ENCODE assay signal across 14 cellular contexts in the genomic region with DNA sequence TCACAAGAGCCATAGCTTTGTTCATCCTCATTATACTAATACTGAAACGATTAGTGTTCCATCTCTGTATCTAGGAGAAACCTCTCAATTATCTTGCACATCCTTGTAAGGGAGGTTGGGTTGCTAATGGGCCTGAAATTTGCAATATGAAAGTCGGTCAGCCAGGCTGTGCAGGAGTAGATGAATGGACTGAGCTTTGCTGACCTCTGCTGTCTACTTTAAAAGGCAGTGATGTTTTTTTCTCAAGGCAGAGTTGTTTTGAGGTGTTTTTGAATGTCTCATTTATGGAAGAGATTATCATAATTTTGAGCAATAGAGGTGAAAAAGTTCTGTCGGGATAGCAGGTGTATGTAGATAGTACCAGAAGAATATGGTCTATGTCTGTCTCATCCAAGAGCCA. TPM values are rescaled to one million over a fixed set of nuclear protein-coding genes. Genes with fewer than 3 reads are reported as not detected.
A peak's percentile ranks its signal among the peaks of the same experiment; 100 is the strongest.
DNase-seq lines count a peak whose midpoint lies in the region; ATAC-seq and TF ChIP-seq lines count a peak whose summit lies in the region.
"Had no signal": no experiment of that assay in that cellular context is flagged by ENCODE, and none has a peak within 500 bp of the region (broad histone marks: within the 10 kb centered on the region; RNA-seq: fewer than 3 reads in every experiment).

No MANE protein-coding gene starts in this region.

- H3K27ac Mint-ChIP-seq in type B pancreatic cell (no peak overlapping the region), Caco-2 (ENCODE audit: unreplicated experiment) (no peak overlapping the region)
- H3K27ac Mint-ChIP-seq: activated B cell treated with CpG ODN at 0.5 μM for 24 hours had no signal

- H3K27me3 ChIP-seq in hepatocyte, result peaks cover 10% of the 10 kb centered on the region
- no peaks in the 10 kb centered on the region for H3K27me3 ChIP-seq in gastrocnemius medialis
- H3K27me3 ChIP-seq in Caco-2 (replicated peaks; ENCODE audit: control insufficient read depth, insufficient read depth, low read length), result no peaks in the 10 kb centered on the region
- H3K27me3 ChIP-seq: SJSA1 had no signal

- H3K27ac ChIP-seq in hepatocyte (no peak overlapping the region), gastrocnemius medialis (no peak overlapping the region)
- H3K27ac ChIP-seq: heart right ventricle, SJSA1 had no signal

- H3K27me3 Mint-ChIP-seq in type B pancreatic cell (peaks cover 57% of the 10 kb centered on the region), Caco-2 (ENCODE audit: insufficient read depth, unreplicated experiment) (peaks cover 7% of the 10 kb centered on the region)
- H3K27me3 Mint-ChIP-seq: activated B cell treated with CpG ODN at 0.5 μM for 24 hours had no signal

- no peaks in the 10 kb centered on the region for H3K4me1 ChIP-seq in hepatocyte (ENCODE audit: insufficient read depth)
- no peaks in the 10 kb centered on the region for H3K4me1 ChIP-seq in gastrocnemius medialis
- H3K4me1 ChIP-seq in Caco-2, result no peaks in the 10 kb centered on the region
- H3K4me1 ChIP-seq: heart right ventricle, SJSA1 had no signal

- no peaks in the 10 kb centered on the region for H3K9me2 ChIP-seq in hepatocyte (replicated peaks; ENCODE audit: insufficient read depth)

- CTCF ChIA-PET in Caco-2 (lab: Charles Lee), result no interaction called here

- H3K4me3 ChIP-seq in hepatocyte (no peak overlapping the region), gastrocnemius medialis (no peak overlapping the region), Caco-2 (ENCODE audit: low read depth, low read length) (no peak overlapping the region)
- H3K4me3 ChIP-seq: heart right ventricle, SJSA1 had no signal

- H2AFZ ChIP-seq in hepatocyte, result no peak overlapping the region

- H3K9me3 Mint-ChIP-seq in type B pancreatic cell (no peaks in the 10 kb centered on the region), Caco-2 (ENCODE audit: unreplicated experiment) (no peaks in the 10 kb centered on the region)
- H3K9me3 Mint-ChIP-seq: activated B cell treated with CpG ODN at 0.5 μM for 24 hours had no signal

- H4K20me1 ChIP-seq in hepatocyte (ENCODE audit: insufficient read depth, poor library complexity, severe bottlenecking), result no peaks in the 10 kb centered on the region

- no peak overlapping the region for H3K4me2 ChIP-seq in hepatocyte

- no peaks in the 10 kb centered on the region for H3K79me2 ChIP-seq in hepatocyte

- ATAC-seq in gastrocnemius medialis, result no peak
- ATAC-seq: heart right ventricle had no signal

- no TSS peak for BruUV-seq in Caco-2 (replicated peaks; lab: Mats Ljungman, UMichigan)

- POLR2A ChIA-PET in Caco-2 (lab: Charles Lee), result no interaction called here

- TF ChIP-seq CTCF in hepatocyte (IDR thresholded peaks at IDR 0.05; ENCODE audit: poor library complexity) (peak; percentile 27), type B pancreatic cell (conservative IDR thresholded peaks at IDR 0.05) (peak; percentile 66), gastrocnemius medialis (IDR thresholded peaks at IDR 0.05 in 4 of 5, conservative IDR thresholded peaks at IDR 0.05 in 1 of 5) (no peak), Caco-2 (IDR thresholded peaks at IDR 0.05; ENCODE audit: insufficient read depth in 1 of 2, low read depth in 1 of 2, low read length in 1 of 2, severe bottlenecking in 1 of 2, unreplicated experiment in 1 of 2) (no peak)

- H3K4me3 Mint-ChIP-seq in type B pancreatic cell (no peak overlapping the region), Caco-2 (ENCODE audit: unreplicated experiment) (no peak overlapping the region)
- H3K4me3 Mint-ChIP-seq: activated B cell treated with CpG ODN at 0.5 μM for 24 hours had no signal

- H3K36me3 Mint-ChIP-seq in type B pancreatic cell (no peaks in the 10 kb centered on the region), Caco-2 (ENCODE audit: insufficient read depth, unreplicated experiment) (no peaks in the 10 kb centered on the region)

- intact Hi-C loops in gastrocnemius medialis (cut with DNase I; ENCODE audit: low total_unique reads), result no loop called here
- intact Hi-C loops in Caco-2 (cut with micrococcal nuclease; ENCODE audit: unreplicated experiment), result loop anchor here (1.0 kb wide), 1 partner anchor 604 kb away; no protein-coding TSS in a partner anchor

- DNase-seq in DMS 273 (lab: John Stamatoyannopoulos, UW; ENCODE audit: unreplicated experiment) (peak; percentile 1), DMS 273 treated with DMSO at 0.1 percent for 48 hours (lab: John Stamatoyannopoulos, UW) (no peak), RKO (ENCODE audit: low spot score) (peak; percentile 31), hepatocyte (ENCODE audit: low spot score) (no peak), type B pancreatic cell (ENCODE audit: extremely low spot score, unreplicated experiment) (no peak), gastrocnemius medialis (no peak), Caco-2 (no peak), NOMO-1 treated with dmso at 0.1 percent for 144 hours (lab: John Stamatoyannopoulos, UW; ENCODE audit: unreplicated experiment) (no peak)
- DNase-seq: 8988T, activated B cell treated with CpG ODN at 0.5 μM for 24 hours, heart right ventricle, NCI-H1048, NCI-H510A treated with DMSO at 0.1 percent for 48 hours had no signal

- H3K4me1 Mint-ChIP-seq in type B pancreatic cell (ENCODE audit: unreplicated experiment) (no peaks in the 10 kb centered on the region), Caco-2 (ENCODE audit: low read depth, unreplicated experiment) (no peaks in the 10 kb centered on the region)
- H3K4me1 Mint-ChIP-seq: activated B cell treated with CpG ODN at 0.5 μM for 24 hours had no signal

- whole genome bisulfite sequencing in hepatocyte (ENCODE audit: low lambda C conversion rate, missing lambda C conversion rate), result 53% methylated on average over 3 of the region's 3 CpGs

- in situ Hi-C loops in gastrocnemius medialis (cut with MboI; ENCODE audit: low sequenced_read_pairs in 4 of 4), result loop anchor here in 1 of 4 donors (25.0 kb wide), 1 partner anchor 599 kb away; no protein-coding TSS in a partner anchor

- no peak for TF ChIP-seq POLR2A in gastrocnemius medialis (IDR thresholded peaks at IDR 0.05)

- H3K36me3 ChIP-seq in hepatocyte (replicated peaks; ENCODE audit: insufficient read depth, low read depth) (no peaks in the 10 kb centered on the region), gastrocnemius medialis (no peaks in the 10 kb centered on the region), Caco-2 (ENCODE audit: control insufficient read depth, insufficient read depth, low read length) (no peaks in the 10 kb centered on the region)
- H3K36me3 ChIP-seq: heart right ventricle, SJSA1 had no signal

- no peaks in the 10 kb centered on the region for H3K9me3 ChIP-seq in hepatocyte (ENCODE audit: low read depth)
- no peaks in the 10 kb centered on the region for H3K9me3 ChIP-seq in gastrocnemius medialis
- no peaks in the 10 kb centered on the region for H3K9me3 ChIP-seq in Caco-2
- H3K9me3 ChIP-seq: heart right ventricle, SJSA1 had no signal

RNA-seq across cellular contexts. Expression of a gene that starts 47.9 kb away (rescaled TPM):
- total RNA-seq in hepatocyte (245 and 310 TPM in 2 replicates), type B pancreatic cell (ENCODE audit: low replicate concordance) (107 and 393 TPM in 2 replicates), gastrocnemius medialis (1 to 10 TPM; 3.8 to 8.4 (median 4.9) TPM), Caco-2 (2022) (not detected in 2 replicates)
- polyA plus RNA-seq in hepatocyte, result 48.3 and 51.5 TPM in 2 replicates
- total RNA-seq: SJSA1 had no signal

Comparison
In these comparisons a context has a peak if more than half of its experiments do, and no peak if none do; other contexts are left out.
1. DNase-seq: peak in DMS 273 (single experiment) and RKO (single experiment); none in DMS 273 treated with DMSO at 0.1 percent for 48 hours (single experiment), hepatocyte (single experiment), type B pancreatic cell (single experiment), gastrocnemius medialis (0 of 2), Caco-2 (0 of 2) and NOMO-1 treated with dmso at 0.1 percent for 144 hours (single experiment).
2. CTCF ChIP-seq: peak in hepatocyte (single experiment) and type B pancreatic cell (single experiment); none in gastrocnemius medialis (0 of 5) and Caco-2 (0 of 2).
3. RNA of a gene that starts 47.9 kb away (total RNA-seq): 107 to 393 TPM in type B pancreatic cell and 245 to 310 TPM in hepatocyte; 3.8 to 8.4 TPM in gastrocnemius medialis and not detected in Caco-2; every median in the first group is over 10 times any median in the second.